Comparison of ENCODE assay signal across 36 cellular contexts in genomic region chr1:8841395-8841794, GRCh38.
"Had no signal": no experiment of that assay in that cellular context is flagged by ENCODE, and none has a peak within 500 bp of the region (broad histone marks: within the 10 kb centered on the region; RNA-seq: fewer than 3 reads in every experiment).

No MANE protein-coding gene starts in this region.

- H3K27ac Mint-ChIP-seq: activated CD4-positive, alpha-beta memory T cell treated with anti-CD3 and anti-CD28 coated beads, Interleukin-2, amount 10 ng/mL, durations not matched to agents 7 days and 5 days; activated CD4-positive, alpha-beta T cell treated with anti-CD3 and anti-CD28 coated beads for 36 hours; activated CD4-positive, alpha-beta T cell treated with anti-CD3 and anti-CD28 coated beads, Interleukin-2, amount 10 ng/mL, durations not matched to agents 7 days and 5 days; activated CD8-positive, alpha-beta memory T cell treated with anti-CD3 and anti-CD28 coated beads, Interleukin-2, amount 10 ng/mL, durations not matched to agents 7 days and 5 days; activated CD8-positive, alpha-beta T cell treated with anti-CD3 and anti-CD28 coated beads, Interleukin-2, amount 10 ng/mL, durations not matched to agents 7 days and 5 days; activated naive CD8-positive, alpha-beta T cell; activated naive CD8-positive, alpha-beta T cell treated with anti-CD3 and anti-CD28 coated beads, Interleukin-2, amount 10 ng/mL, durations not matched to agents 7 days and 5 days; activated naive CD8-positive, alpha-beta T cell treated with anti-CD3 and anti-CD28 coated beads, Interleukin-2, amount 50 U/mL, for 24 hours; activated T-cell treated with anti-CD3 and anti-CD28 coated beads, Interleukin-2, amount 50 U/mL, for 24 hours; activated T-helper 2 cell treated with anti-CD3 and anti-CD28 coated beads, Interferon-gamma antibody, Interleukin-2, Interleukin-4, amounts not matched to agents 10 μg/mL and 5 μg/mL and 100 μg/mL, durations not matched to agents 14 hours and 24 hours and 36 hours; brain; T-helper 1 cell treated with Interleukin-12 subunit alpha and Interleukin-12 subunit beta and Interleukin-4 antibody, amounts not matched to agents 30 μg/mL and 1 μg/mL, for 36 hours; T-helper 2 cell treated with Interferon-gamma antibody and Interleukin-4, amounts not matched to agents 5 μg/mL and 100 μg/mL, for 36 hours; WTC11 had no signal

- H3K27me3 ChIP-seq: ascending aorta, cardiac muscle cell had no signal

- H3K36me3 ChIP-seq: ascending aorta, cardiac muscle cell, WERI-Rb-1 had no signal

- FAIRE-seq: bronchial epithelial cell had no signal

- DNase-seq: activated CD4-positive, alpha-beta memory T cell treated with anti-CD3 and anti-CD28 coated beads, Interleukin-2, amount 10 ng/mL, durations not matched to agents 7 days and 5 days; activated CD4-positive, alpha-beta T cell treated with anti-CD3 and anti-CD28 coated beads for 1 hour; activated CD4-positive, alpha-beta T cell treated with anti-CD3 and anti-CD28 coated beads for 36 hours; activated CD4-positive, alpha-beta T cell treated with anti-CD3 and anti-CD28 coated beads for 48 hours; activated CD4-positive, alpha-beta T cell treated with anti-CD3 and anti-CD28 coated beads, Interleukin-2, amount 10 ng/mL, durations not matched to agents 7 days and 5 days; activated CD4-positive, alpha-beta T cell treated with anti-CD3 and anti-CD28 coated beads, Interleukin-2, amount 50 U/mL, for 48 hours; activated CD4-positive, CD25-positive, alpha-beta regulatory T cell; activated CD8-positive, alpha-beta memory T cell treated with anti-CD3 and anti-CD28 coated beads for 24 hours; activated CD8-positive, alpha-beta memory T cell treated with anti-CD3 and anti-CD28 coated beads, Interleukin-2, amount 10 ng/mL, durations not matched to agents 7 days and 5 days; activated CD8-positive, alpha-beta memory T cell treated with anti-CD3 and anti-CD28 coated beads, Interleukin-2, amount 50 U/mL, for 48 hours; activated CD8-positive, alpha-beta T cell treated with anti-CD3 and anti-CD28 coated beads, Interleukin-2, amount 10 ng/mL, durations not matched to agents 7 days and 5 days; activated effector memory CD4-positive, alpha-beta T cell treated with Interleukin-2 at 50 U/mL for 16 hours; activated gamma-delta T cell; activated naive CD4-positive, alpha-beta T cell treated with anti-CD3 and anti-CD28 coated beads, Interleukin-2, amount 50 U/mL, for 16 hours; activated naive CD4-positive, alpha-beta T cell treated with Interleukin-2 at 50 U/mL for 16 hours; activated naive CD8-positive, alpha-beta T cell treated with anti-CD3 and anti-CD28 coated beads, Interleukin-2, amount 10 ng/mL, durations not matched to agents 7 days and 5 days; activated naive CD8-positive, alpha-beta T cell treated with anti-CD3 and anti-CD28 coated beads, Interleukin-2, amount 50 U/mL, for 24 hours; activated T-cell treated with anti-CD3 and anti-CD28 coated beads, Interleukin-2, amount 50 U/mL, for 24 hours; activated T-cell treated with anti-CD3 and anti-CD28 coated beads, Interleukin-2, amount 50 U/mL, for 48 hours; amygdala; anterior cingulate cortex; caudate nucleus; T-helper 1 cell; T-helper 2 cell; T-helper 9 cell; WERI-Rb-1 had no signal

- H3K27ac ChIP-seq: ascending aorta, cardiac muscle cell, WERI-Rb-1 had no signal

- H3K36me3 Mint-ChIP-seq: activated CD8-positive, alpha-beta memory T cell treated with anti-CD3 and anti-CD28 coated beads, Interleukin-2, amount 10 ng/mL, durations not matched to agents 7 days and 5 days; activated naive CD8-positive, alpha-beta T cell treated with anti-CD3 and anti-CD28 coated beads, Interleukin-2, amount 10 ng/mL, durations not matched to agents 7 days and 5 days; brain had no signal

- H3K9me3 Mint-ChIP-seq: activated CD4-positive, alpha-beta memory T cell treated with anti-CD3 and anti-CD28 coated beads, Interleukin-2, amount 10 ng/mL, durations not matched to agents 7 days and 5 days; activated T-helper 2 cell treated with anti-CD3 and anti-CD28 coated beads, Interferon-gamma antibody, Interleukin-2, Interleukin-4, amounts not matched to agents 10 μg/mL and 5 μg/mL and 100 μg/mL, durations not matched to agents 14 hours and 24 hours and 36 hours; T-helper 1 cell treated with Interleukin-12 subunit alpha and Interleukin-12 subunit beta and Interleukin-4 antibody, amounts not matched to agents 30 μg/mL and 1 μg/mL, for 36 hours; T-helper 2 cell treated with Interferon-gamma antibody and Interleukin-4, amounts not matched to agents 5 μg/mL and 100 μg/mL, for 36 hours had no signal

- ATAC-seq: activated CD4-positive, alpha-beta T cell treated with anti-CD3 and anti-CD28 coated beads for 36 hours; activated CD4-positive, CD25-positive, alpha-beta regulatory T cell treated with anti-CD3 and anti-CD28 coated beads, Interleukin-2, amount 50 U/mL, for 24 hours; activated CD8-positive, alpha-beta memory T cell treated with anti-CD3 and anti-CD28 coated beads, Interleukin-2, amount 10 ng/mL, durations not matched to agents 7 days and 5 days; activated CD8-positive, alpha-beta T cell treated with anti-CD3 and anti-CD28 coated beads, Interleukin-2, amount 10 ng/mL, durations not matched to agents 7 days and 5 days; activated naive CD8-positive, alpha-beta T cell treated with anti-CD3 and anti-CD28 coated beads, Interleukin-2, amount 50 U/mL, for 24 hours; WTC11 had no signal

- H3K4me3 ChIP-seq: ascending aorta, cardiac muscle cell had no signal

- H3K4me3 Mint-ChIP-seq: activated CD4-positive, alpha-beta memory T cell treated with anti-CD3 and anti-CD28 coated beads, Interleukin-2, amount 10 ng/mL, durations not matched to agents 7 days and 5 days; activated CD4-positive, alpha-beta T cell treated with anti-CD3 and anti-CD28 coated beads for 36 hours; activated CD4-positive, alpha-beta T cell treated with anti-CD3 and anti-CD28 coated beads, Interleukin-2, amount 10 ng/mL, durations not matched to agents 7 days and 5 days; activated CD8-positive, alpha-beta memory T cell treated with anti-CD3 and anti-CD28 coated beads, Interleukin-2, amount 10 ng/mL, durations not matched to agents 7 days and 5 days; activated CD8-positive, alpha-beta T cell treated with anti-CD3 and anti-CD28 coated beads, Interleukin-2, amount 10 ng/mL, durations not matched to agents 7 days and 5 days; activated naive CD8-positive, alpha-beta T cell; activated naive CD8-positive, alpha-beta T cell treated with anti-CD3 and anti-CD28 coated beads, Interleukin-2, amount 10 ng/mL, durations not matched to agents 7 days and 5 days; activated naive CD8-positive, alpha-beta T cell treated with anti-CD3 and anti-CD28 coated beads, Interleukin-2, amount 50 U/mL, for 24 hours; activated T-cell treated with anti-CD3 and anti-CD28 coated beads, Interleukin-2, amount 50 U/mL, for 24 hours; brain; T-helper 1 cell treated with Interleukin-12 subunit alpha and Interleukin-12 subunit beta and Interleukin-4 antibody, amounts not matched to agents 30 μg/mL and 1 μg/mL, for 36 hours; T-helper 2 cell treated with Interferon-gamma antibody and Interleukin-4, amounts not matched to agents 5 μg/mL and 100 μg/mL, for 36 hours; WTC11 had no signal

- H3K27me3 Mint-ChIP-seq: activated CD4-positive, alpha-beta T cell treated with anti-CD3 and anti-CD28 coated beads for 36 hours; activated naive CD8-positive, alpha-beta T cell; activated naive CD8-positive, alpha-beta T cell treated with anti-CD3 and anti-CD28 coated beads, Interleukin-2, amount 50 U/mL, for 24 hours; activated T-cell treated with anti-CD3 and anti-CD28 coated beads, Interleukin-2, amount 50 U/mL, for 24 hours; brain had no signal

- H3K4me1 Mint-ChIP-seq: activated CD4-positive, alpha-beta T cell treated with anti-CD3 and anti-CD28 coated beads, Interleukin-2, amount 10 ng/mL, durations not matched to agents 7 days and 5 days; activated CD8-positive, alpha-beta memory T cell treated with anti-CD3 and anti-CD28 coated beads, Interleukin-2, amount 10 ng/mL, durations not matched to agents 7 days and 5 days; activated naive CD8-positive, alpha-beta T cell treated with anti-CD3 and anti-CD28 coated beads, Interleukin-2, amount 10 ng/mL, durations not matched to agents 7 days and 5 days; activated naive CD8-positive, alpha-beta T cell treated with anti-CD3 and anti-CD28 coated beads, Interleukin-2, amount 50 U/mL, for 24 hours had no signal

- H3K9me3 ChIP-seq: ascending aorta had no signal
